18 cellular contexts compared by ENCODE assay signal in the genomic region with DNA sequence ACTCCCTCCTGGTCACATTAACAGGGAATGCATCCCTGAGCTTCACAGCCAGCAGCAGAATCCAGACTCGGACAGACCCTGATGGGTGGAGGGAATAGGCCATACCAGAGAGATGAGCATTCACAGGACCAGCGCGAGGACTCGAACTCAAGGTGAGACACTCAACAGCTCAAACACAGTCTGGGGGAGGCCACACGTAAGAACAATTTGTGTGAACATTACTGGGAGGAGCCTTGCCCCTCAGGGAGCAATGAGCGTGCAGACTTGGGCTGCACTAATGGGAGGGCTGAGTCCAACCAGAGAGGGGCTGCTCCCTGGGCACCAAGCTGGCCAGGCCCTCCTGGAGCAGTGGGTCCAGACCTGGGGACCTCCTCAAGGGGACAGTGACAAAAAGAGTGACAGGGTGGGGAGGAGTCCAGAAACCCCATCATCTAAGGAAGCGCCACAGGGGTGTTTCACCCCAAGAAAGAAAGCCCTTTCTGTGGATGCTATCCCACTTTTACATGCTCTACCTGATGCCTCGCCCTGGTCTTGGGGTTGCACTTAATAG.
"Had no signal": no experiment of that assay in that cellular context is flagged by ENCODE, and none has a peak within 500 bp of the region (broad histone marks: within the 10 kb centered on the region; RNA-seq: fewer than 3 reads in every experiment).

No MANE protein-coding gene starts in this region.

- H3K4me3 ChIP-seq: body of pancreas, dorsolateral prefrontal cortex, SK-N-MC, transverse colon, vagina had no signal

- H3K9me3 ChIP-seq: body of pancreas, transverse colon, vagina had no signal

- ATAC-seq: activated T-cell treated with anti-CD3 and anti-CD28 coated beads, Interleukin-2, amount 50 U/mL, for 72 hours; body of pancreas; left ventricle myocardium superior; naive thymus-derived CD4-positive, alpha-beta T cell had no signal

- DNase-seq: activated B cell treated with CpG ODN at 0.5 μM for 24 hours; activated CD4-positive, alpha-beta T cell treated with anti-CD3 and anti-CD28 coated beads, Interleukin-2, amount 50 U/mL, for 1 hour; activated naive CD8-positive, alpha-beta T cell treated with anti-CD3 and anti-CD28 coated beads, Interleukin-2, amount 10 ng/mL, durations not matched to agents 7 days and 5 days; activated T-cell treated with anti-CD3 and anti-CD28 coated beads, Interleukin-2, amount 50 U/mL, for 72 hours; body of pancreas; caudate nucleus; head of caudate nucleus; naive thymus-derived CD4-positive, alpha-beta T cell; stimulated activated CD4-positive, alpha-beta T cell treated with anti-CD3 and anti-CD28 coated beads, Interleukin-1b, Interleukin-23, amount 100 ng/mL, for 48 hours; stimulated activated CD8-positive, alpha-beta memory T cell treated with anti-CD3 and anti-CD28 coated beads, Interleukin-4, amount 100 ng/mL, for 48 hours; stimulated activated naive CD4-positive, alpha-beta T cell; transverse colon had no signal

- H3K9ac ChIP-seq: parathyroid adenoma had no signal

- H3K4me1 ChIP-seq: vagina had no signal

- H2AFZ ChIP-seq: parathyroid adenoma had no signal

- H3K36me3 ChIP-seq: transverse colon, vagina had no signal

- H3K27ac ChIP-seq: body of pancreas, dorsolateral prefrontal cortex, epithelial cell of prostate, parathyroid adenoma, SK-N-MC, transverse colon, vagina had no signal

- H3K27me3 ChIP-seq: body of pancreas, vagina had no signal
